In the genomic region with DNA sequence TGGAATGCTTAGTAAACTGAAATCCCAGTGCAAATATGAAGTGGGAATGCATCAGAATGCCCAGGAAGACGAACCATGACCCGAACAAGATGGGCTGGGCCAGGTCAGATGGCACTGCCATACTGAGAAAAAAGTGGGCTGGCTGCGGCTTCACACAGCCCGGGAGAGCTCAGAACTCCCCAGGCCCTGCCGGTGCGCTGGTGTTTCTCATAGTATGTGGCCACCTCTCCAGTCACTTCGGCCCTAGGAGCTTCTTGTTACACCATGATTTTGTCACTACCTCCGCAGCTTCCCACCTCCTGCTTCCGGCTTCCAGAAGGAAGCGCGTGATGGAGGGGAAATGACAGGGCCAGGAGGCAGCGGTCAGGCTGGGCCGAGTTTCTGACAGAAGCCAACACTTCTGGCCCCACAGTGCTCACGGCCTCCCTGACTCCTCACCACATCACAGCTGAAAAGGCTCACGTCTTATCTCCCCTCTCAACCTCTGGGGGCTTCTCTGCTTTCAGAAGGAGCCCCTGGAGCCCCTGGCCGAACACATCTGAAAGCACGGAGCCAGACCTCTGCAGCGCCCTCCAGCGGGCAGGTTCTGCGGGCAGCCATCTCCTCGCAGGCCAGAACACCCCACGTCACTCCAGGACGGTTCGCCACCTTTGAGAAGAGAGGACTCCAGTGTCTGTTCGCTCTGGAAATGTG, we compare ENCODE assay signal across 9 cellular contexts. TPM values are rescaled to one million over a fixed set of nuclear protein-coding genes. Genes with fewer than 3 reads are reported as not detected.
A peak's percentile ranks its signal among the peaks of the same experiment; 100 is the strongest.
DNase-seq lines count a peak whose midpoint lies in the region; ATAC-seq, FAIRE-seq and TF ChIP-seq lines count a peak whose summit lies in the region.
"Had no signal": no experiment of that assay in that cellular context is flagged by ENCODE, and none has a peak within 500 bp of the region (broad histone marks: within the 10 kb centered on the region; RNA-seq: fewer than 3 reads in every experiment).

No MANE protein-coding gene starts in this region.

- H3K27ac Mint-ChIP-seq in natural killer cell, result peak overlapping the region; percentile 98 to 100
- H3K27ac Mint-ChIP-seq: mesothelial cell of epicardium had no signal

- H3K4me1 Mint-ChIP-seq in natural killer cell, result peaks cover 83 to 91% of the 10 kb centered on the region in 2 donors

- H3K79me2 ChIP-seq in K562 (ENCODE audit: control insufficient read depth, insufficient read depth, low read length), result no peaks in the 10 kb centered on the region

- BruUV-seq in Panc1 (replicated peaks; lab: Mats Ljungman, UMichigan), result no TSS peak
- no TSS peak for BruUV-seq in K562 (replicated peaks; lab: Mats Ljungman, UMichigan)

- CTCF ChIA-PET in Panc1 (lab: Charles Lee), result interaction anchor here (0.6 kb wide), 1 partner anchor 66 kb away, joined by 5 read pairs; no protein-coding TSS in a partner anchor
- CTCF ChIA-PET in K562 (lab: Yijun Ruan, JAX; ENCODE audit: low intra/inter-chr PET ratio), result interaction anchor here (0.6 to 4.6 kb wide), 7 partner anchors 12 to 425 kb away, joined by 3 to 58 read pairs (median 18); partner anchors contain the start of genes AJUBA and OR6J1

- FAIRE-seq in K562 (lab: Jason Lieb, UNC), result no peak

- DNase-seq in BE2C, result no peak
- no peak for DNase-seq in Panc1 (ENCODE audit: low read depth, low spot score)
- peak in 2 of 4 experiments; percentile 20 to 30 for DNase-seq in K562 (ENCODE audit: extremely low read depth in 1 of 4, low spot score in 3 of 4)
- DNase-seq in natural killer cell, result peak; percentile 61
- DNase-seq in COLO829 (ENCODE audit: low spot score), result no peak
- DNase-seq in HK-2 (ENCODE audit: unreplicated experiment), result no peak
- no peak for DNase-seq in LoVo (ENCODE audit: low spot score)

- H3K36me3 Mint-ChIP-seq in natural killer cell, result no peaks in the 10 kb centered on the region
- H3K36me3 Mint-ChIP-seq: mesothelial cell of epicardium had no signal

- no peak for TF ChIP-seq POLR2A in K562 (conservative IDR thresholded peaks at IDR 0.05)

- H3K9me1 ChIP-seq in K562 (ENCODE audit: control insufficient read depth, insufficient read depth, low read length), result no peaks in the 10 kb centered on the region

- ATAC-seq in Panc1 (no peak), K562 (no peak), natural killer cell (peak in 2 of 3 donors; percentile 10 to 14), esophagus mucosa (no peak)

- peaks cover 10% of the 10 kb centered on the region for H3K4me1 ChIP-seq in BE2C
- 0 out of 2 replicates have a peak, but pooled peaks cover 2% of the 10 kb centered on the region for H3K4me1 ChIP-seq in Panc1 (ENCODE audit: control insufficient read depth, insufficient read depth, low read length)
- H3K4me1 ChIP-seq in K562 (replicated peaks in 1 of 2; ENCODE audit: control insufficient read depth in 2 of 2, insufficient read depth in 2 of 2, low read length in 2 of 2), result peaks cover 33 to 42% of the 10 kb centered on the region in 2 experiments

- H2AFZ ChIP-seq in K562 (ENCODE audit: low read depth, low read length), result 0 out of 2 replicates have a peak overlapping the region, but pooled peaks have one; percentile 16

- H3K4me3 ChIP-seq in BE2C (ENCODE audit: low read depth, low read length) (no peak overlapping the region), Panc1 (ENCODE audit: low read depth in 2 of 2, low read length in 2 of 2) (no peak overlapping the region), K562 (no peak overlapping the region)

- no peak overlapping the region for H3K9ac ChIP-seq in K562 (ENCODE audit: insufficient read depth in 1 of 2, low read depth in 2 of 2, low read length in 2 of 2)

- no peak for TF ChIP-seq EP300 in K562 (IDR thresholded peaks at IDR 0.05; ENCODE audit: low read length)

- 81% methylated on average over 20 of the region's 25 CpGs for WGBS in K562 (ENCODE audit: insufficient coverage, low coverage, missing lambda C conversion rate)

- in situ Hi-C loops in Panc1 (cut with HindIII; ENCODE audit: low pct_unique_long_range_greater_than_20kb, low sequenced_read_pairs), result no loop called here
- in situ Hi-C loops in K562 (cut with MboI), result loop anchor here (10.0 kb wide), 1 partner anchor 174 kb away; no protein-coding TSS in a partner anchor

- H3K27me3 ChIP-seq in BE2C, result no peaks in the 10 kb centered on the region
- no peaks in the 10 kb centered on the region for H3K27me3 ChIP-seq in Panc1 (ENCODE audit: control insufficient read depth, insufficient read depth, low read length)
- H3K27me3 ChIP-seq in K562 (ENCODE audit: control insufficient read depth in 2 of 2, insufficient read depth in 2 of 2, low read length in 2 of 2), result no peaks in the 10 kb centered on the region

- H3K27ac ChIP-seq in Panc1 (ENCODE audit: low read length) (no peak overlapping the region), K562 (ENCODE audit: extremely low read depth, low read depth, low read length) (no peak overlapping the region)

- H3K9me3 ChIP-seq in BE2C (no peaks in the 10 kb centered on the region), Panc1 (ENCODE audit: control insufficient read depth, insufficient read depth, low read depth, low read length) (no peaks in the 10 kb centered on the region), K562 (replicated peaks; ENCODE audit: control insufficient read depth, insufficient read depth, low read depth, low read length) (no peaks in the 10 kb centered on the region)

- POLR2A ChIA-PET in Panc1 (lab: Charles Lee), result no interaction called here
- POLR2A ChIA-PET in K562 (lab: Yijun Ruan, JAX), result no interaction called here

- peaks cover 0 to 4% of the 10 kb centered on the region in 2 donors for H3K27me3 Mint-ChIP-seq in natural killer cell (ENCODE audit: low read depth in 2 of 2)

- intact Hi-C loops in Panc1 (cut with micrococcal nuclease; ENCODE audit: unreplicated experiment), result loop anchor here (5.0 kb wide), 1 partner anchor 94 kb away; no protein-coding TSS in a partner anchor
- intact Hi-C loops in K562 (cut with micrococcal nuclease), result loop anchor here (10.0 kb wide), 1 partner anchor 164 kb away; no protein-coding TSS in a partner anchor
- intact Hi-C loops in natural killer cell (cut with micrococcal nuclease), result no loop called here

- H3K4me3 Mint-ChIP-seq in natural killer cell, result peak overlapping the region; percentile 94

- no peak for TF ChIP-seq RAD21 in K562 (CRISPR knock-in tag; conservative IDR thresholded peaks at IDR 0.05 in 1 of 2, IDR thresholded peaks at IDR 0.05 in 1 of 2)

- 0 out of 2 replicates have a peak, but pooled peaks have one; percentile 1 for TF ChIP-seq CTCF in BE2C (IDR thresholded peaks at IDR 0.05; ENCODE audit: low read depth, low read length)
- peak; percentile 35 for TF ChIP-seq CTCF in Panc1 (IDR thresholded peaks at IDR 0.05)
- peak; percentile 31 to 59 (median 43) for TF ChIP-seq CTCF in K562 (IDR thresholded peaks at IDR 0.05 in 2 of 3, conservative IDR thresholded peaks at IDR 0.05 in 1 of 3; ENCODE audit: insufficient read depth in 2 of 3, low read depth in 1 of 3, low read length in 3 of 3)
- TF ChIP-seq CTCF in natural killer cell (IDR thresholded peaks at IDR 0.05), result peak; percentile 50

- H3K9me3 Mint-ChIP-seq in natural killer cell, result no peaks in the 10 kb centered on the region
- H3K9me3 Mint-ChIP-seq: mesothelial cell of epicardium had no signal

- H3K4me2 ChIP-seq in K562 (ENCODE audit: insufficient read depth, low read length), result no peak overlapping the region

- H4K20me1 ChIP-seq in K562 (replicated peaks; ENCODE audit: control insufficient read depth, insufficient read depth, low read length), result no peaks in the 10 kb centered on the region

- H3K36me3 ChIP-seq in BE2C (no peaks in the 10 kb centered on the region; the same call in 1 of the 2 replicates), Panc1 (ENCODE audit: control insufficient read depth, insufficient read depth, low read length) (no peaks in the 10 kb centered on the region), K562 (ENCODE audit: control insufficient read depth, insufficient read depth, low read length) (no peaks in the 10 kb centered on the region)

RNA-seq across cellular contexts. Expression of gene DAD1, which starts 30.7 kb away (rescaled TPM):
- polyA plus RNA-seq in BE2C (2012; ENCODE audit: insufficient read depth, insufficient read length, low read depth), result 335 TPM
- total RNA-seq in Panc1 (2021; ENCODE audit: unreplicated experiment) (163 TPM), K562 (2014; rRNA removed) (104 and 149 TPM in 2 replicates), K562 (2014; rRNA removed; fragmentation: Illumina TruSeq; extraction: Trizol) (172 and 181 TPM in 2 replicates), K562 (2015; rRNA removed; fragmentation: Illumina TruSeq; extraction: Trizol) (146 and 162 TPM in 2 replicates), K562 (2021) (129 and 143 TPM in 2 replicates), natural killer cell (10 to 100 TPM; 79.5 to 97.9 (median 92.8) TPM), esophagus mucosa (163 TPM)
- polyA plus RNA-seq in Panc1 (2012; ENCODE audit: insufficient read length), result 169 TPM
- total RNA-seq in K562 (2011; cell fraction: chromatin; rRNA removed; ENCODE audit: low replicate concordance), result 76.2 and 102 TPM in 2 replicates
- total RNA-seq in K562 (2011; cell fraction: nucleolus; rRNA removed), result 211 and 214 TPM in 2 replicates
- total RNA-seq in K562 (2011; cell fraction: nucleoplasm; rRNA removed), result 181 and 184 TPM in 2 replicates
- polyA plus RNA-seq in K562 (2011; rRNA removed) (226 and 263 TPM in 2 replicates), K562 (2014; fragmentation: Illumina TruSeq; extraction: Trizol) (244 and 260 TPM in 2 replicates), K562 (2014; fragmentation: Nextera tagmentation; extraction: Ambion mirVana) (100 to 1,000 TPM; 585 to 617 TPM), K562 (2014; rRNA removed) (222 and 233 TPM in 2 replicates)
- polyA plus RNA-seq in K562 (2011; cell fraction: cytosol; rRNA removed), result 583 and 621 TPM in 2 replicates
- polyA plus RNA-seq in K562 (2011; cell fraction: nucleus; rRNA removed), result 58.2 and 70.1 TPM in 2 replicates
- 192 and 212 TPM in 2 replicates for polyA plus RNA-seq in K562 (2012)
- polyA minus RNA-seq in K562 (2011; rRNA and poly(A)+ RNA removed), result 87.6 and 98.8 TPM in 2 replicates
- 44.4 and 50.8 TPM in 2 replicates for polyA minus RNA-seq in K562 (2011; cell fraction: cytosol; rRNA and poly(A)+ RNA removed)
- polyA minus RNA-seq in K562 (2011; cell fraction: nucleus; rRNA and poly(A)+ RNA removed), result 25.7 and 34.2 TPM in 2 replicates

RNA-seq across cellular contexts. Expression of gene ABHD4, which starts 39.7 kb away (rescaled TPM):
- 5.5 TPM for polyA plus RNA-seq in BE2C (2012; ENCODE audit: insufficient read depth, insufficient read length, low read depth)
- total RNA-seq in Panc1 (2021; ENCODE audit: unreplicated experiment) (5.1 TPM), K562 (2014; rRNA removed) (4.2 and 4.4 TPM in 2 replicates), K562 (2014; rRNA removed; fragmentation: Illumina TruSeq; extraction: Trizol) (3.9 and 4.3 TPM in 2 replicates), K562 (2015; rRNA removed; fragmentation: Illumina TruSeq; extraction: Trizol) (3.3 and 3.6 TPM in 2 replicates), K562 (2021) (8.5 and 9.5 TPM in 2 replicates), natural killer cell (10 to 100 TPM; 29.7 to 39.3 (median 30.2) TPM), esophagus mucosa (31.0 TPM)
- polyA plus RNA-seq in Panc1 (2012; ENCODE audit: insufficient read length), result 3.1 TPM
- total RNA-seq in K562 (2011; cell fraction: chromatin; rRNA removed; ENCODE audit: low replicate concordance), result 13.4 and 20.8 TPM in 2 replicates
- total RNA-seq in K562 (2011; cell fraction: nucleolus; rRNA removed), result 16.6 and 18.5 TPM in 2 replicates
- total RNA-seq in K562 (2011; cell fraction: nucleoplasm; rRNA removed), result 18.2 and 20.5 TPM in 2 replicates
- polyA plus RNA-seq in K562 (2011; rRNA removed) (12.0 TPM in 2 replicates), K562 (2014; fragmentation: Illumina TruSeq; extraction: Trizol) (9.8 and 10.0 TPM in 2 replicates), K562 (2014; fragmentation: Nextera tagmentation; extraction: Ambion mirVana) (1 to 10 TPM; 7.2 to 9.1 TPM), K562 (2014; rRNA removed) (5.5 and 6.6 TPM in 2 replicates)
- polyA plus RNA-seq in K562 (2011; cell fraction: cytosol; rRNA removed), result 11.7 and 15.8 TPM in 2 replicates
- polyA plus RNA-seq in K562 (2011; cell fraction: nucleus; rRNA removed), result 11.2 and 13.5 TPM in 2 replicates
- polyA plus RNA-seq in K562 (2012), result 8.1 and 19.7 TPM in 2 replicates
- polyA minus RNA-seq in K562 (2011; rRNA and poly(A)+ RNA removed), result 7.3 and 10.4 TPM in 2 replicates
- 4.4 and 6.1 TPM in 2 replicates for polyA minus RNA-seq in K562 (2011; cell fraction: cytosol; rRNA and poly(A)+ RNA removed)
- 6.5 and 6.7 TPM in 2 replicates for polyA minus RNA-seq in K562 (2011; cell fraction: nucleus; rRNA and poly(A)+ RNA removed)

Comparison
In these comparisons a context has a peak if more than half of its experiments do, and no peak if none do; other contexts are left out.
1. ATAC-seq: peak in natural killer cell (2 of 3); none in Panc1 (single experiment), K562 (single experiment) and esophagus mucosa (single experiment).
2. Peak in every context shown above with its lines, with median percentiles within 50 percentile points of each other: CTCF ChIP-seq.